13 cellular contexts compared by ENCODE assay signal in the genomic region with DNA sequence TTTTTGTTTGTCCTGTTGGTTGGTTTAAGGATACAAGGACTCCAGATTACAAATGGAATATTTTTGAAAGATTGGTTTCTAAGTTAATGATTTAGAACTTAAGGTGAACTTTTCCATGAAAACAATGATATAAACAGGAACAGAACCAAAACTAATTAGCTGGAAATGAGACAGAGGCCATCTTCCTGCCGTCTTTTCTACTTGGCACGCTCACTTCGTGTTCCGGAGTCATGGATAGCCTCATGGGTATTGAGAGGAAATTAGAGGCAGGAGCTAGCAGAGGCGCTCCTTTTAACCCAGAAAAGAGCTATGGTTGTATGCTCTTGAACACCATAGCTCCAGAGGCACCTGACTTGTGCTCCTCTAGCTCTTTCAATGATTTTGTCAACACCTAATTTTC. TPM values are rescaled to one million over a fixed set of nuclear protein-coding genes. Genes with fewer than 3 reads are reported as not detected.
A peak's percentile ranks its signal among the peaks of the same experiment; 100 is the strongest.
DNase-seq lines count a peak whose midpoint lies in the region; ATAC-seq and TF ChIP-seq lines count a peak whose summit lies in the region.
"Had no signal": no experiment of that assay in that cellular context is flagged by ENCODE, and none has a peak within 500 bp of the region (broad histone marks: within the 10 kb centered on the region; RNA-seq: fewer than 3 reads in every experiment).

No MANE protein-coding gene starts in this region.

- H3K27ac ChIP-seq in DOHH2 (ENCODE audit: low read depth, low read length) (no peak overlapping the region), osteoblast (ENCODE audit: low read depth, low read length) (no peak overlapping the region), prostate gland (no peak overlapping the region)
- H3K27ac ChIP-seq: hepatocyte had no signal

- TF ChIP-seq CTCF in DOHH2 (IDR thresholded peaks at IDR 0.05; ENCODE audit: low read depth, low read length, poor library complexity, severe bottlenecking) (no peak), cardiac fibroblast (IDR thresholded peaks at IDR 0.05; ENCODE audit: low read depth, low read length) (no peak), osteoblast (IDR thresholded peaks at IDR 0.05; ENCODE audit: extremely low read depth, low read depth, low read length) (no peak), prostate gland (IDR thresholded peaks at IDR 0.05) (no peak)

- 0 out of 2 replicates have a peak, but pooled peaks cover 4% of the 10 kb centered on the region for H3F3A ChIP-seq in DOHH2 (ENCODE audit: control insufficient read depth, insufficient read depth)

- H3K4me2 ChIP-seq in DOHH2 (ENCODE audit: low read length) (peak overlapping the region; percentile 72), osteoblast (ENCODE audit: insufficient read depth, low read length) (peak overlapping the region; percentile 93)

- H3K36me3 ChIP-seq in DOHH2 (ENCODE audit: control insufficient read depth, low read length) = peaks cover 61% of the 10 kb centered on the region
- H3K36me3 ChIP-seq in osteoblast (ENCODE audit: insufficient read depth, low read length) = no peaks in the 10 kb centered on the region
- H3K36me3 ChIP-seq in prostate gland = no peaks in the 10 kb centered on the region

- ATAC-seq in HG02973 (IDR thresholded peaks at IDR 0.05; ENCODE audit: unreplicated experiment) = no peak

- H3K79me2 ChIP-seq in DOHH2 (ENCODE audit: control insufficient read depth, low read length) = peaks cover 74% of the 10 kb centered on the region
- peaks cover 17% of the 10 kb centered on the region for H3K79me2 ChIP-seq in osteoblast (ENCODE audit: insufficient read depth, low read length)

- 66% methylated on average over 5 of the region's 5 CpGs for WGBS in prostate gland

- H3K4me1 ChIP-seq in DOHH2 (ENCODE audit: control insufficient read depth, low read length) (peaks cover 70% of the 10 kb centered on the region), osteoblast (ENCODE audit: insufficient read depth, low read length) (peaks cover 5% of the 10 kb centered on the region), prostate gland (replicated peaks) (no peaks in the 10 kb centered on the region)

- no peaks in the 10 kb centered on the region for H3K9me2 ChIP-seq in DOHH2 (replicated peaks; ENCODE audit: control insufficient read depth, low read length)

- H3K9me3 ChIP-seq in DOHH2 (ENCODE audit: control insufficient read depth, insufficient read depth, low read length) (no peaks in the 10 kb centered on the region), osteoblast (ENCODE audit: low read depth, low read length) (no peaks in the 10 kb centered on the region), prostate gland (no peaks in the 10 kb centered on the region)

- TF ChIP-seq POLR2A in prostate gland (IDR thresholded peaks at IDR 0.05) = no peak

- peak overlapping the region; percentile 77 for H2AFZ ChIP-seq in osteoblast (ENCODE audit: low read length)
- H2AFZ ChIP-seq: hepatocyte had no signal

- intact Hi-C loops in prostate gland (cut with DNase I) = no loop called here

- no peaks in the 10 kb centered on the region for H3K27me3 ChIP-seq in DOHH2 (ENCODE audit: control insufficient read depth, low read length)
- no peaks in the 10 kb centered on the region for H3K27me3 ChIP-seq in osteoblast (ENCODE audit: insufficient read depth, low read length)
- no peaks in the 10 kb centered on the region for H3K27me3 ChIP-seq in prostate gland (replicated peaks; ENCODE audit: insufficient read depth)

- H3K4me3 ChIP-seq in DOHH2 (ENCODE audit: low read length) = peak overlapping the region; percentile 93
- H3K4me3 ChIP-seq in cardiac fibroblast (replicated peaks in 1 of 2; ENCODE audit: low read depth in 2 of 2, low read length in 2 of 2) = peak overlapping the region in 1 of 2 donors; percentile 76
- peak overlapping the region; percentile 46 for H3K4me3 ChIP-seq in osteoblast (ENCODE audit: insufficient read depth, low read length)
- no peak overlapping the region for H3K4me3 ChIP-seq in prostate gland
- H3K4me3 ChIP-seq: hepatocyte had no signal

- H4K20me1 ChIP-seq in DOHH2 (ENCODE audit: control insufficient read depth, insufficient read depth, low read depth, low read length) = peaks cover 22% of the 10 kb centered on the region; the same call in 1 of the 2 replicates
- no peaks in the 10 kb centered on the region for H4K20me1 ChIP-seq in osteoblast (ENCODE audit: insufficient read depth, low read length)

- DNase-seq in NCI-H446 (lab: John Stamatoyannopoulos, UW) (peak; percentile 32 to 58), cardiac fibroblast (ENCODE audit: low read depth in 2 of 2) (peak; percentile 59 to 74), osteoblast (ENCODE audit: insufficient read length, low spot score, missing footprints) (peak; percentile 86), prostate gland (ENCODE audit: low spot score) (no peak), LoVo (ENCODE audit: low spot score) (no peak)
- no peak for DNase-seq in activated CD4-positive, alpha-beta T cell treated with anti-CD3 and anti-CD28 coated beads, Interleukin-2, amount 50 U/mL, for 4 hours
- DNase-seq: activated gamma-delta T cell treated with Interleukin-2 at 50 U/mL for 16 hours, Calu3, MM.1S, SIG-M5 had no signal

RNA-seq across cellular contexts. Expression of gene FAM241A, which starts 2.4 kb away (rescaled TPM):
- 2.1 and 2.2 TPM in 2 replicates for total RNA-seq in osteoblast
- 1 to 10 TPM; 3.6 to 3.7 TPM for total RNA-seq in prostate gland

Comparison
In these comparisons a context has a peak if more than half of its experiments do, and no peak if none do; other contexts are left out.
1. H3K4me3 ChIP-seq: peak in DOHH2 (single experiment) and osteoblast (single experiment); none in prostate gland (0 of 2).
2. DNase-seq: peak in NCI-H446 (2 of 2), cardiac fibroblast (2 of 2) and osteoblast (single experiment); none in prostate gland (single experiment), LoVo (single experiment) and activated CD4-positive, alpha-beta T cell treated with anti-CD3 and anti-CD28 coated beads, Interleukin-2, amount 50 U/mL, for 4 hours (0 of 2).